Comparison of ENCODE assay signal across 24 cellular contexts in genomic region chr2:153299809-153300208, GRCh38.
"Had no signal": no experiment of that assay in that cellular context is flagged by ENCODE, and none has a peak within 500 bp of the region (broad histone marks: within the 10 kb centered on the region; RNA-seq: fewer than 3 reads in every experiment).

No MANE protein-coding gene starts in this region.

- H3K4me1 ChIP-seq: heart right ventricle, left ventricle myocardium inferior, spleen, suprapubic skin, tibial artery had no signal

- H3K27ac Mint-ChIP-seq: activated CD4-positive, alpha-beta T cell treated with anti-CD3 and anti-CD28 coated beads for 36 hours; activated CD8-positive, alpha-beta T cell treated with anti-CD3 and anti-CD28 coated beads, Interleukin-2, amount 10 ng/mL, durations not matched to agents 7 days and 5 days; activated naive CD4-positive, alpha-beta T cell treated with anti-CD3 and anti-CD28 coated beads, Interleukin-2, amount 50 U/mL, for 72 hours; activated T-helper 2 cell treated with anti-CD3 and anti-CD28 coated beads, Interferon-gamma antibody, Interleukin-2, Interleukin-4, amounts not matched to agents 10 μg/mL and 5 μg/mL and 100 μg/mL, durations not matched to agents 14 hours and 24 hours and 36 hours; dendritic cell treated with granulocyte-macrophage colony-stimulating factor and Interleukin-4, amounts not matched to agents 40 ng/mL and 50 ng/mL, for 4 days; endodermal cell; naive thymus-derived CD8-positive, alpha-beta T cell; T-helper 2 cell treated with Interferon-gamma antibody and Interleukin-4, amounts not matched to agents 5 μg/mL and 100 μg/mL, for 36 hours had no signal

- H3K4me3 Mint-ChIP-seq: activated CD4-positive, alpha-beta T cell treated with anti-CD3 and anti-CD28 coated beads for 36 hours; activated CD8-positive, alpha-beta memory T cell treated with anti-CD3 and anti-CD28 coated beads, Interleukin-2, amount 10 ng/mL, durations not matched to agents 7 days and 5 days; activated CD8-positive, alpha-beta T cell treated with anti-CD3 and anti-CD28 coated beads, Interleukin-2, amount 10 ng/mL, durations not matched to agents 7 days and 5 days; central memory CD8-positive, alpha-beta T cell; dendritic cell treated with granulocyte-macrophage colony-stimulating factor and Interleukin-4, amounts not matched to agents 40 ng/mL and 50 ng/mL, for 4 days; endodermal cell; naive thymus-derived CD8-positive, alpha-beta T cell; T-helper 2 cell treated with Interferon-gamma antibody and Interleukin-4, amounts not matched to agents 5 μg/mL and 100 μg/mL, for 36 hours had no signal

- ATAC-seq: activated CD4-positive, alpha-beta T cell treated with anti-CD3 and anti-CD28 coated beads for 36 hours; activated CD8-positive, alpha-beta memory T cell treated with anti-CD3 and anti-CD28 coated beads, Interleukin-2, amount 10 ng/mL, durations not matched to agents 7 days and 5 days; activated CD8-positive, alpha-beta T cell treated with anti-CD3 and anti-CD28 coated beads, Interleukin-2, amount 10 ng/mL, durations not matched to agents 7 days and 5 days; activated naive CD4-positive, alpha-beta T cell treated with anti-CD3 and anti-CD28 coated beads, Interleukin-2, amount 50 U/mL, for 72 hours; esophagus mucosa; heart right ventricle; naive thymus-derived CD8-positive, alpha-beta T cell; right cardiac atrium had no signal

- H3K4me3 ChIP-seq: heart right ventricle, left ventricle myocardium inferior, spleen, suprapubic skin, tibial artery had no signal

- H3K27me3 Mint-ChIP-seq: activated CD4-positive, alpha-beta T cell treated with anti-CD3 and anti-CD28 coated beads for 36 hours; central memory CD8-positive, alpha-beta T cell; dendritic cell treated with granulocyte-macrophage colony-stimulating factor and Interleukin-4, amounts not matched to agents 40 ng/mL and 50 ng/mL, for 4 days had no signal

- H3K9me3 ChIP-seq: suprapubic skin, tibial artery had no signal

- H3K9me3 Mint-ChIP-seq: activated T-helper 2 cell treated with anti-CD3 and anti-CD28 coated beads, Interferon-gamma antibody, Interleukin-2, Interleukin-4, amounts not matched to agents 10 μg/mL and 5 μg/mL and 100 μg/mL, durations not matched to agents 14 hours and 24 hours and 36 hours; dendritic cell treated with granulocyte-macrophage colony-stimulating factor and Interleukin-4, amounts not matched to agents 40 ng/mL and 50 ng/mL, for 4 days; T-helper 2 cell treated with Interferon-gamma antibody and Interleukin-4, amounts not matched to agents 5 μg/mL and 100 μg/mL, for 36 hours had no signal

- H3K36me3 Mint-ChIP-seq: activated CD8-positive, alpha-beta memory T cell treated with anti-CD3 and anti-CD28 coated beads, Interleukin-2, amount 10 ng/mL, durations not matched to agents 7 days and 5 days; activated naive CD4-positive, alpha-beta T cell treated with anti-CD3 and anti-CD28 coated beads, Interleukin-2, amount 50 U/mL, for 72 hours; naive thymus-derived CD8-positive, alpha-beta T cell had no signal

- H3K4me1 Mint-ChIP-seq: activated CD4-positive, alpha-beta T cell treated with anti-CD3 and anti-CD28 coated beads for 36 hours; activated CD8-positive, alpha-beta memory T cell treated with anti-CD3 and anti-CD28 coated beads, Interleukin-2, amount 10 ng/mL, durations not matched to agents 7 days and 5 days; central memory CD8-positive, alpha-beta T cell; naive thymus-derived CD8-positive, alpha-beta T cell had no signal

- H3K27me3 ChIP-seq: heart right ventricle, spleen, suprapubic skin, tibial artery had no signal

- H3K27ac ChIP-seq: heart right ventricle, left ventricle myocardium inferior, spleen, suprapubic skin, tibial artery had no signal

- H3K36me3 ChIP-seq: heart right ventricle, left ventricle myocardium inferior, spleen, suprapubic skin, tibial artery had no signal

- DNase-seq: activated CD4-positive, alpha-beta T cell treated with anti-CD3 and anti-CD28 coated beads for 36 hours; activated CD4-positive, CD25-positive, alpha-beta regulatory T cell; activated CD8-positive, alpha-beta memory T cell treated with anti-CD3 and anti-CD28 coated beads, Interleukin-2, amount 10 ng/mL, durations not matched to agents 7 days and 5 days; activated CD8-positive, alpha-beta T cell treated with anti-CD3 and anti-CD28 coated beads, Interleukin-2, amount 10 ng/mL, durations not matched to agents 7 days and 5 days; activated T-cell treated with anti-CD3 and anti-CD28 coated beads, Interleukin-2, amount 50 U/mL, for 48 hours; endodermal cell; foreskin fibroblast; heart right ventricle; kidney glomerular epithelial cell; left ventricle myocardium inferior; mammary epithelial cell; naive thymus-derived CD8-positive, alpha-beta T cell; posterior cingulate gyrus; right cardiac atrium; spleen; stimulated activated naive CD4-positive, alpha-beta T cell; tibial artery had no signal
